Comparison of ENCODE assay signal across 1 cellular context in the genomic region with DNA sequence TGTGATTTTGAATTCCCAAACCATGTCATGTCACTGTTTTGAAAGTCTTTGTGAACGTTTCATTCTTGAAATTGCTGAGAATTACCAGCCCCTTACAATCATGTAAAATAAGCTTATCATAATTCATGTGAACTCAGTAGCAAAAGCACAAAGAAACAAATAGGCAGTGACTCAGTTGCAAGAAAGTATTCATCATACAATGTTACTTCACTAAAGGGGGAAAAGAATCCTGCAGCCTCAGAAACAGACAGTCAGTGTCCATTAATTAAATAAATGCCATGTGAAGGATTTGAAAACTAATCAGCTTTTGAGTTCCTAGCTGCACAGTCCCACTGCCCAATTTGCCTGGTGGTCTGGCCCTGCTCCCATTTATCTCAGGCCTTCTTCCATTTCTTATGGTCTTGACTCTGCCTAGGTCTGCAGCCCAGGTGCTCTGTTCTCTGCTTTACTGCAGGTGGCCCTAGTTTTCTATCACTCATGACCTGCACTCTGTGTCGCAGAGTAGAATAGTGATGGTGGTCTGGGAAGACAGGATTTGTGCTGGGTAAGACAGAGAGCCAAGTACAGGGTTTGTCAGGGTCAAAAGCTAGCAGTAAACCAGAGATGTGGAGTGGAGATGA.
TF ChIP-seq lines count a peak whose summit lies in the region.

No MANE protein-coding gene starts in this region.

TF ChIP-seq in GM23338, 12 proteins besides CTCF, POLR2A, EP300 and RAD21 (continued from another document):
- TF ChIP-seq, protein P1, sequence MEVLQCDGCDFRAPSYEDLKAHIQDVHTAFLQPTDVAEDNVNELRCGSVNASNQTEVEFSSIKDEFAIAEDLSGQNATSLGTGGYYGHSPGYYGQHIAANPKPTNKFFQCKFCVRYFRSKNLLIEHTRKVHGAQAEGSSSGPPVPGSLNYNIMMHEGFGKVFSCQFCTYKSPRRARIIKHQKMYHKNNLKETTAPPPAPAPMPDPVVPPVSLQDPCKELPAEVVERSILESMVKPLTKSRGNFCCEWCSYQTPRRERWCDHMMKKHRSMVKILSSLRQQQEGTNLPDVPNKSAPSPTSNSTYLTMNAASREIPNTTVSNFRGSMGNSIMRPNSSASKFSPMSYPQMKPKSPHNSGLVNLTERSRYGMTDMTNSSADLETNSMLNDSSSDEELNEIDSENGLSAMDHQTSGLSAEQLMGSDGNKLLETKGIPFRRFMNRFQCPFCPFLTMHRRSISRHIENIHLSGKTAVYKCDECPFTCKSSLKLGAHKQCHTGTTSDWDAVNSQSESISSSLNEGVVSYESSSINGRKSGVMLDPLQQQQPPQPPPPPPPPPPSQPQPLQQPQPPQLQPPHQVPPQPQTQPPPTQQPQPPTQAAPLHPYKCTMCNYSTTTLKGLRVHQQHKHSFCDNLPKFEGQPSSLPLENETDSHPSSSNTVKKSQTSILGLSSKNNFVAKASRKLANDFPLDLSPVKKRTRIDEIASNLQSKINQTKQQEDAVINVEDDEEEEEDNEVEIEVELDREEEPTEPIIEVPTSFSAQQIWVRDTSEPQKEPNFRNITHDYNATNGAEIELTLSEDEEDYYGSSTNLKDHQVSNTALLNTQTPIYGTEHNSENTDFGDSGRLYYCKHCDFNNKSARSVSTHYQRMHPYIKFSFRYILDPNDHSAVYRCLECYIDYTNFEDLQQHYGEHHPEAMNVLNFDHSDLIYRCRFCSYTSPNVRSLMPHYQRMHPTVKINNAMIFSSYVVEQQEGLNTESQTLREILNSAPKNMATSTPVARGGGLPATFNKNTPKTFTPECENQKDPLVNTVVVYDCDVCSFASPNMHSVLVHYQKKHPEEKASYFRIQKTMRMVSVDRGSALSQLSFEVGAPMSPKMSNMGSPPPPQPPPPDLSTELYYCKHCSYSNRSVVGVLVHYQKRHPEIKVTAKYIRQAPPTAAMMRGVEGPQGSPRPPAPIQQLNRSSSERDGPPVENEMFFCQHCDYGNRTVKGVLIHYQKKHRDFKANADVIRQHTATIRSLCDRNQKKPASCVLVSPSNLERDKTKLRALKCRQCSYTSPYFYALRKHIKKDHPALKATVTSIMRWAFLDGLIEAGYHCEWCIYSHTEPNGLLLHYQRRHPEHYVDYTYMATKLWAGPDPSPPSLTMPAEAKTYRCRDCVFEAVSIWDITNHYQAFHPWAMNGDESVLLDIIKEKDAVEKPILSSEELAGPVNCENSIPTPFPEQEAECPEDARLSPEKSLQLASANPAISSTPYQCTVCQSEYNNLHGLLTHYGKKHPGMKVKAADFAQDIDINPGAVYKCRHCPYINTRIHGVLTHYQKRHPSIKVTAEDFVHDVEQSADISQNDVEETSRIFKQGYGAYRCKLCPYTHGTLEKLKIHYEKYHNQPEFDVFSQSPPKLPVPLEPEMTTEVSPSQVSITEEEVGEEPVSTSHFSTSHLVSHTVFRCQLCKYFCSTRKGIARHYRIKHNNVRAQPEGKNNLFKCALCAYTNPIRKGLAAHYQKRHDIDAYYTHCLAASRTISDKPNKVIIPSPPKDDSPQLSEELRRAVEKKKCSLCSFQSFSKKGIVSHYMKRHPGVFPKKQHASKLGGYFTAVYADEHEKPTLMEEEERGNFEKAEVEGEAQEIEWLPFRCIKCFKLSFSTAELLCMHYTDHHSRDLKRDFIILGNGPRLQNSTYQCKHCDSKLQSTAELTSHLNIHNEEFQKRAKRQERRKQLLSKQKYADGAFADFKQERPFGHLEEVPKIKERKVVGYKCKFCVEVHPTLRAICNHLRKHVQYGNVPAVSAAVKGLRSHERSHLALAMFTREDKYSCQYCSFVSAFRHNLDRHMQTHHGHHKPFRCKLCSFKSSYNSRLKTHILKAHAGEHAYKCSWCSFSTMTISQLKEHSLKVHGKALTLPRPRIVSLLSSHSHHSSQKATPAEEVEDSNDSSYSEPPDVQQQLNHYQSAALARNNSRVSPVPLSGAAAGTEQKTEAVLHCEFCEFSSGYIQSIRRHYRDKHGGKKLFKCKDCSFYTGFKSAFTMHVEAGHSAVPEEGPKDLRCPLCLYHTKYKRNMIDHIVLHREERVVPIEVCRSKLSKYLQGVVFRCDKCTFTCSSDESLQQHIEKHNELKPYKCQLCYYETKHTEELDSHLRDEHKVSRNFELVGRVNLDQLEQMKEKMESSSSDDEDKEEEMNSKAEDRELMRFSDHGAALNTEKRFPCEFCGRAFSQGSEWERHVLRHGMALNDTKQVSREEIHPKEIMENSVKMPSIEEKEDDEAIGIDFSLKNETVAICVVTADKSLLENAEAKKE (CRISPR knock-in tag; IDR thresholded peaks at IDR 0.05), result no peak
